ENCODE assay signal across 14 cellular contexts in the genomic region with DNA sequence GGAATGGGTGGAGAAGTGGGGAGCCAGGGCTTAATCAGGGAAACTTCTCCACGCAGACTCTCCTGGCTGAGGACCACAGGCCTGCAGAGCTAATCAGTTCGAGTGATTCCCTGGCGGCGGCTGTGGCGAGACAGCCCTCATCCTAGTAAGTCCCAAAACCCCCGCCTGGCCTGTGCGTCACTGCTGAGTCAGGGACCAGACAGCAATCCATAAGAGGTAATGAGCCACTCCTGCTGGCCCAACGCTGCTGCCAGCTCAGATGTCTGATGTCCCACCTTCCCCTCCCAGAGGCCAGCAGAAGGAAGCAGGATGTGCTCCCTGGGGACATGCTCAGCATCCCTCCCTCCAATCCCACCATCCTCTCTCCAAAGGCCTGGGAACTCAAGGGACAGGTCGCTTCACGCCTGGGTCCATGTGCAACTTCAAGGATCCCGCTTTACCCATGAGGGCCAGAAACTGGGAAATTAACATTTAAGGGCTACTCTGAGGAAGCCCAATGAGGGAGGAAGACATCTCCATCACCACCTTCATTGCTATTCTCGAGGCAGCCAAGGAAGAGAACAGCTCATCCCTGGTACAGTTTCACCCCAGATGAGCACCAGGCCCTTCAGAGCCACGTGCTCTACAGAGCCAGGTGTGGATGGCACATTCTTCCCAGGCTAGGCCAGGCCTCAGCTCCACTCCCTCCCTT. TPM values are rescaled to one million over a fixed set of nuclear protein-coding genes. Genes with fewer than 3 reads are reported as not detected.
A peak's percentile ranks its signal among the peaks of the same experiment; 100 is the strongest.
DNase-seq lines count a peak whose midpoint lies in the region; ATAC-seq, FAIRE-seq and TF ChIP-seq lines count a peak whose summit lies in the region.
"Had no signal": no experiment of that assay in that cellular context is flagged by ENCODE, and none has a peak within 500 bp of the region (broad histone marks: within the 10 kb centered on the region; RNA-seq: fewer than 3 reads in every experiment).

No MANE protein-coding gene starts in this region.

- peaks cover 32% of the 10 kb centered on the region for H4K20me1 ChIP-seq in HepG2 (ENCODE audit: insufficient read depth, low read length)

- WGBS in HepG2 (ENCODE audit: low lambda C conversion rate) = 94% methylated on average over 11 of the region's 13 CpGs
- WGBS in right lobe of liver (ENCODE audit: insufficient coverage, low coverage, low lambda C conversion rate, missing lambda C conversion rate) = 100% methylated on average over 3 of the region's 13 CpGs

- TF ChIP-seq EP300 in HepG2 (IDR thresholded peaks at IDR 0.05; ENCODE audit: low read depth in 2 of 2, low read length in 2 of 2) = no peak
- no peak for TF ChIP-seq EP300 in HepG2 (CRISPR knock-in tag; IDR thresholded peaks at IDR 0.05; ENCODE audit: borderline replicate concordance)

- H3K4me2 ChIP-seq in HepG2 (ENCODE audit: low read depth, low read length) = no peak overlapping the region

- peaks cover 45% of the 10 kb centered on the region for H3K79me2 ChIP-seq in HepG2 (ENCODE audit: insufficient read depth, low read length)

- H3K27me3 ChIP-seq in HepG2 (ENCODE audit: control insufficient read depth in 1 of 2, insufficient read depth in 2 of 2, low read length in 2 of 2) (no peaks in the 10 kb centered on the region), right lobe of liver (no peaks in the 10 kb centered on the region), adipocyte (replicated peaks; ENCODE audit: control insufficient read depth, insufficient read depth, low read length) (no peaks in the 10 kb centered on the region)

- H3K4me3 ChIP-seq in HepG2 (replicated peaks in 1 of 3; ENCODE audit: insufficient read depth in 1 of 3, low read depth in 2 of 3, low read length in 3 of 3) (no peak overlapping the region), right lobe of liver (no peak overlapping the region), adipocyte (ENCODE audit: low read length) (no peak overlapping the region), foreskin fibroblast (ENCODE audit: low read depth in 1 of 2, low read length in 2 of 2) (no peak overlapping the region)

- no peak overlapping the region for H2AFZ ChIP-seq in HepG2 (ENCODE audit: low read length)

- no peak for FAIRE-seq in HepG2 (lab: Jason Lieb, UNC)
- FAIRE-seq: colon, TTC549 had no signal

- H3K4me1 ChIP-seq in HepG2 (ENCODE audit: insufficient read depth, low read length) = peaks cover 71% of the 10 kb centered on the region
- peaks cover 0 to 20% (median 8%) of the 10 kb centered on the region in 4 donors for H3K4me1 ChIP-seq in right lobe of liver
- H3K4me1 ChIP-seq in adipocyte (ENCODE audit: control insufficient read depth, insufficient read depth, low read length) = peaks cover 72% of the 10 kb centered on the region

- TF ChIP-seq RAD21 in HepG2 (CRISPR knock-in tag; IDR thresholded peaks at IDR 0.05) = no peak

- TF ChIP-seq CTCF in HepG2 (CRISPR knock-in tag; IDR thresholded peaks at IDR 0.05) = no peak
- TF ChIP-seq CTCF in right lobe of liver (IDR thresholded peaks at IDR 0.05) = no peak
- TF ChIP-seq CTCF in foreskin fibroblast (IDR thresholded peaks at IDR 0.05; ENCODE audit: low read depth, low read length) = no peak

- H3K27ac ChIP-seq in HepG2 (ENCODE audit: extremely low read length, insufficient read depth, low read length) = no peak overlapping the region
- no peak overlapping the region for H3K27ac ChIP-seq in right lobe of liver

- DNase-seq in HepG2 (ENCODE audit: low spot score) (no peak), right lobe of liver (no peak), adipocyte (ENCODE audit: low read depth) (peak; percentile 89), foreskin fibroblast (peak; percentile 78 to 87)
- DNase-seq in central memory CD4-positive, alpha-beta T cell = no peak
- DNase-seq: activated T-cell treated with anti-CD3 and anti-CD28 coated beads, Interleukin-2, amount 50 U/mL, for 24 hours; AML-193; NCI-H2029; stimulated activated naive CD4-positive, alpha-beta T cell treated with Interleukin-2 at 50 U/mL for 16 hours had no signal

- intact Hi-C loops in HepG2 (cut with micrococcal nuclease; ENCODE audit: unreplicated experiment) = no loop called here
- intact Hi-C loops in right lobe of liver (cut with DNase I) = no loop called here

- H3K36me3 ChIP-seq in HepG2 (replicated peaks in 1 of 2; ENCODE audit: control insufficient read depth in 1 of 2, insufficient read depth in 2 of 2, low read length in 2 of 2) (peaks cover 34 to 68% of the 10 kb centered on the region in 2 experiments), right lobe of liver (peaks cover 3 to 54% (median 23%) of the 10 kb centered on the region in 4 donors), adipocyte (ENCODE audit: control insufficient read depth, insufficient read depth, low read length, severe bottlenecking) (peaks cover 94% of the 10 kb centered on the region)

- TF ChIP-seq POLR2A in HepG2 (IDR thresholded peaks at IDR 0.05; ENCODE audit: insufficient read depth in 1 of 2, low read depth in 2 of 2, low read length in 2 of 2) (no peak), right lobe of liver (IDR thresholded peaks at IDR 0.05) (no peak)

- no peak overlapping the region for H3K9ac ChIP-seq in HepG2 (ENCODE audit: insufficient read depth, low read depth, low read length)
- H3K9ac ChIP-seq in adipocyte (ENCODE audit: low read length) = peak overlapping the region; percentile 6

- no peak for ATAC-seq in HepG2
- ATAC-seq in right lobe of liver = no peak
- ATAC-seq in HG02798 (IDR thresholded peaks at IDR 0.05; ENCODE audit: poor library complexity, unreplicated experiment) = no peak
- no peak for ATAC-seq in GM21737 (IDR thresholded peaks at IDR 0.05; ENCODE audit: unreplicated experiment)
- ATAC-seq in HG03280 (IDR thresholded peaks at IDR 0.05; ENCODE audit: unreplicated experiment) = no peak

- POLR2A ChIA-PET in HepG2 (lab: Yijun Ruan, JAX) = interaction anchor here (1.1 to 4.2 kb wide), 2 partner anchors 8 to 20 kb away, joined by 4 to 57 read pairs; a partner anchor contains a TSS

- CTCF ChIA-PET in HepG2 (lab: Yijun Ruan, JAX; ENCODE audit: low intra/inter-chr PET ratio, low total read pairs) = no interaction called here

- in situ Hi-C loops in HepG2 (cut with HindIII; ENCODE audit: extremely low pct_ligation_motif_present, low pct_unique_long_range_greater_than_20kb) = no loop called here

- BruUV-seq in HepG2 (replicated peaks; lab: Mats Ljungman, UMichigan) = no TSS peak

- no peaks in the 10 kb centered on the region for H3K9me3 ChIP-seq in HepG2 (ENCODE audit: low read length)
- no peaks in the 10 kb centered on the region for H3K9me3 ChIP-seq in right lobe of liver
- no peaks in the 10 kb centered on the region for H3K9me3 ChIP-seq in adipocyte (ENCODE audit: control insufficient read depth, low read length)

RNA-seq across cellular contexts. Expression of a gene that starts 7.9 kb away (rescaled TPM):
- total RNA-seq in HepG2 (2016; rRNA removed; fragmentation: Illumina TruSeq; extraction: Trizol) (218 and 277 TPM in 2 replicates), right lobe of liver (10 to 100 TPM; 16.6 to 95.9 (median 33.6) TPM)
- 24.5 and 29.0 TPM in 2 replicates for total RNA-seq in HepG2 (2016; cell fraction: cytosol; rRNA removed; fragmentation: Illumina TruSeq; extraction: Trizol; ENCODE audit: low read depth)
- 218 and 232 TPM in 2 replicates for total RNA-seq in HepG2 (2016; cell fraction: insoluble cytoplasmic fraction; rRNA removed; fragmentation: Illumina TruSeq; extraction: Trizol)
- 75.9 and 85.9 TPM in 2 replicates for total RNA-seq in HepG2 (2016; cell fraction: membrane; rRNA removed; fragmentation: Illumina TruSeq; extraction: Trizol)
- total RNA-seq in HepG2 (2016; cell fraction: nucleus; rRNA removed; fragmentation: Illumina TruSeq; extraction: Trizol) = 147 and 157 TPM in 2 replicates
- polyA plus RNA-seq in HepG2 (2011; rRNA removed) = 111 and 143 TPM in 2 replicates
- polyA plus RNA-seq in HepG2 (2011; cell fraction: cytosol; rRNA removed) = 98.4 and 118 TPM in 2 replicates
- 94.3 and 115 TPM in 2 replicates for polyA plus RNA-seq in HepG2 (2011; cell fraction: nucleus; rRNA removed)
- polyA plus RNA-seq in HepG2 (2012) = 93.3 and 115 TPM in 2 replicates
- polyA plus RNA-seq in HepG2 (2016; cell fraction: cytosol; fragmentation: Illumina TruSeq; extraction: Trizol; ENCODE audit: low read depth) = 12.6 and 14.2 TPM in 2 replicates
- 183 and 215 TPM in 2 replicates for polyA plus RNA-seq in HepG2 (2016; cell fraction: insoluble cytoplasmic fraction; fragmentation: Illumina TruSeq; extraction: Trizol; ENCODE audit: low read depth)
- polyA plus RNA-seq in HepG2 (2016; cell fraction: membrane; fragmentation: Illumina TruSeq; extraction: Trizol; ENCODE audit: low read depth) = 30.1 and 37.0 TPM in 2 replicates
- 178 and 193 TPM in 2 replicates for polyA plus RNA-seq in HepG2 (2016; cell fraction: nucleus; fragmentation: Illumina TruSeq; extraction: Trizol; ENCODE audit: insufficient read depth, low read depth)
- 364 TPM in 2 replicates for polyA minus RNA-seq in HepG2 (2011; rRNA and poly(A)+ RNA removed; ENCODE audit: low replicate concordance)
- 190 and 249 TPM in 2 replicates for polyA minus RNA-seq in HepG2 (2011; cell fraction: cytosol; rRNA and poly(A)+ RNA removed)
- 60.3 and 96.6 TPM in 2 replicates for polyA minus RNA-seq in HepG2 (2011; cell fraction: nucleus; rRNA and poly(A)+ RNA removed)

RNA-seq across cellular contexts. Expression of a gene that starts 19.6 kb away (rescaled TPM):
- total RNA-seq in HepG2 (2016; rRNA removed; fragmentation: Illumina TruSeq; extraction: Trizol) (0.53 and 0.60 TPM in 2 replicates), right lobe of liver (under 1 TPM in 3 of 6 experiments, not detected in 3; 0.12 to 0.13 (median 0.12) TPM)
- total RNA-seq in HepG2 (2016; cell fraction: cytosol; rRNA removed; fragmentation: Illumina TruSeq; extraction: Trizol; ENCODE audit: low read depth) = 0.18 TPM in 1 of 2 replicates, not detected in the other
- total RNA-seq in HepG2 (2016; cell fraction: insoluble cytoplasmic fraction; rRNA removed; fragmentation: Illumina TruSeq; extraction: Trizol) = 0.41 and 0.92 TPM in 2 replicates
- 0.09 and 0.28 TPM in 2 replicates for total RNA-seq in HepG2 (2016; cell fraction: membrane; rRNA removed; fragmentation: Illumina TruSeq; extraction: Trizol)
- 0.37 and 1.4 TPM in 2 replicates for total RNA-seq in HepG2 (2016; cell fraction: nucleus; rRNA removed; fragmentation: Illumina TruSeq; extraction: Trizol)
- 0.48 and 0.73 TPM in 2 replicates for polyA plus RNA-seq in HepG2 (2011; rRNA removed)
- polyA plus RNA-seq in HepG2 (2011; cell fraction: cytosol; rRNA removed) = 0.15 and 0.35 TPM in 2 replicates
- 0.88 and 1.5 TPM in 2 replicates for polyA plus RNA-seq in HepG2 (2011; cell fraction: nucleus; rRNA removed)
- polyA plus RNA-seq in HepG2 (2012) = 0.57 and 0.59 TPM in 2 replicates
- polyA plus RNA-seq in HepG2 (2016; cell fraction: cytosol; fragmentation: Illumina TruSeq; extraction: Trizol; ENCODE audit: low read depth) = 0.10 TPM in 1 of 2 replicates, not detected in the other
- 0.72 and 1.5 TPM in 2 replicates for polyA plus RNA-seq in HepG2 (2016; cell fraction: insoluble cytoplasmic fraction; fragmentation: Illumina TruSeq; extraction: Trizol; ENCODE audit: low read depth)
- polyA plus RNA-seq in HepG2 (2016; cell fraction: membrane; fragmentation: Illumina TruSeq; extraction: Trizol; ENCODE audit: low read depth) = 0.08 TPM in 1 of 2 replicates, not detected in the other
- polyA plus RNA-seq in HepG2 (2016; cell fraction: nucleus; fragmentation: Illumina TruSeq; extraction: Trizol; ENCODE audit: insufficient read depth, low read depth) = 0.74 and 1.3 TPM in 2 replicates
- polyA minus RNA-seq in HepG2 (2011; rRNA and poly(A)+ RNA removed; ENCODE audit: low replicate concordance) = 0.48 TPM in 1 of 2 replicates, not detected in the other
- not detected in 2 replicates for polyA minus RNA-seq in HepG2 (2011; cell fraction: cytosol; rRNA and poly(A)+ RNA removed)
- polyA minus RNA-seq in HepG2 (2011; cell fraction: nucleus; rRNA and poly(A)+ RNA removed) = 1.3 and 4.0 TPM in 2 replicates

RNA-seq across cellular contexts. Expression of a gene that starts 45.6 kb away (rescaled TPM):
- total RNA-seq in HepG2 (2016; rRNA removed; fragmentation: Illumina TruSeq; extraction: Trizol) = 27.5 and 37.1 TPM in 2 replicates
- total RNA-seq in HepG2 (2016; cell fraction: cytosol; rRNA removed; fragmentation: Illumina TruSeq; extraction: Trizol; ENCODE audit: low read depth) = 2.5 and 3.0 TPM in 2 replicates
- 25.7 and 35.1 TPM in 2 replicates for total RNA-seq in HepG2 (2016; cell fraction: insoluble cytoplasmic fraction; rRNA removed; fragmentation: Illumina TruSeq; extraction: Trizol)
- total RNA-seq in HepG2 (2016; cell fraction: membrane; rRNA removed; fragmentation: Illumina TruSeq; extraction: Trizol) = 6.3 and 7.6 TPM in 2 replicates
- total RNA-seq in HepG2 (2016; cell fraction: nucleus; rRNA removed; fragmentation: Illumina TruSeq; extraction: Trizol) = 18.3 and 20.0 TPM in 2 replicates
- polyA plus RNA-seq in HepG2 (2011; rRNA removed) = 7.4 and 7.7 TPM in 2 replicates
- polyA plus RNA-seq in HepG2 (2011; cell fraction: cytosol; rRNA removed) = 4.0 and 5.2 TPM in 2 replicates
- 5.7 and 5.8 TPM in 2 replicates for polyA plus RNA-seq in HepG2 (2011; cell fraction: nucleus; rRNA removed)
- polyA plus RNA-seq in HepG2 (2012) = 1.4 and 1.9 TPM in 2 replicates
- 0.03 and 0.08 TPM in 2 replicates for polyA plus RNA-seq in HepG2 (2016; cell fraction: cytosol; fragmentation: Illumina TruSeq; extraction: Trizol; ENCODE audit: low read depth)
- polyA plus RNA-seq in HepG2 (2016; cell fraction: insoluble cytoplasmic fraction; fragmentation: Illumina TruSeq; extraction: Trizol; ENCODE audit: low read depth) = 2.2 and 2.6 TPM in 2 replicates
- 0.37 and 0.49 TPM in 2 replicates for polyA plus RNA-seq in HepG2 (2016; cell fraction: membrane; fragmentation: Illumina TruSeq; extraction: Trizol; ENCODE audit: low read depth)
- 5.5 and 6.3 TPM in 2 replicates for polyA plus RNA-seq in HepG2 (2016; cell fraction: nucleus; fragmentation: Illumina TruSeq; extraction: Trizol; ENCODE audit: insufficient read depth, low read depth)
- 26.1 and 45.0 TPM in 2 replicates for polyA minus RNA-seq in HepG2 (2011; rRNA and poly(A)+ RNA removed; ENCODE audit: low replicate concordance)
- 22.9 and 26.0 TPM in 2 replicates for polyA minus RNA-seq in HepG2 (2011; cell fraction: cytosol; rRNA and poly(A)+ RNA removed)
- polyA minus RNA-seq in HepG2 (2011; cell fraction: nucleus; rRNA and poly(A)+ RNA removed) = 10.8 and 17.8 TPM in 2 replicates
- total RNA-seq in right lobe of liver = 1 to 10 TPM; 2.9 to 7.0 (median 5.7) TPM

RNA-seq across cellular contexts. Expression of a gene that starts 55.7 kb away (rescaled TPM):
- total RNA-seq in HepG2 (2016; rRNA removed; fragmentation: Illumina TruSeq; extraction: Trizol) = 161 and 170 TPM in 2 replicates
- 13.1 and 14.4 TPM in 2 replicates for total RNA-seq in HepG2 (2016; cell fraction: cytosol; rRNA removed; fragmentation: Illumina TruSeq; extraction: Trizol; ENCODE audit: low read depth)
- total RNA-seq in HepG2 (2016; cell fraction: insoluble cytoplasmic fraction; rRNA removed; fragmentation: Illumina TruSeq; extraction: Trizol) = 142 and 170 TPM in 2 replicates
- 61.3 and 66.7 TPM in 2 replicates for total RNA-seq in HepG2 (2016; cell fraction: membrane; rRNA removed; fragmentation: Illumina TruSeq; extraction: Trizol)
- total RNA-seq in HepG2 (2016; cell fraction: nucleus; rRNA removed; fragmentation: Illumina TruSeq; extraction: Trizol) = 95.4 and 98.2 TPM in 2 replicates
- 97.2 and 105 TPM in 2 replicates for polyA plus RNA-seq in HepG2 (2011; rRNA removed)
- 67.5 and 85.5 TPM in 2 replicates for polyA plus RNA-seq in HepG2 (2011; cell fraction: cytosol; rRNA removed)
- polyA plus RNA-seq in HepG2 (2011; cell fraction: nucleus; rRNA removed) = 104 and 124 TPM in 2 replicates
- 42.6 and 44.3 TPM in 2 replicates for polyA plus RNA-seq in HepG2 (2012)
- polyA plus RNA-seq in HepG2 (2016; cell fraction: cytosol; fragmentation: Illumina TruSeq; extraction: Trizol; ENCODE audit: low read depth) = 18.7 and 20.0 TPM in 2 replicates
- polyA plus RNA-seq in HepG2 (2016; cell fraction: insoluble cytoplasmic fraction; fragmentation: Illumina TruSeq; extraction: Trizol; ENCODE audit: low read depth) = 172 and 192 TPM in 2 replicates
- polyA plus RNA-seq in HepG2 (2016; cell fraction: membrane; fragmentation: Illumina TruSeq; extraction: Trizol; ENCODE audit: low read depth) = 49.0 TPM in 2 replicates
- 178 and 180 TPM in 2 replicates for polyA plus RNA-seq in HepG2 (2016; cell fraction: nucleus; fragmentation: Illumina TruSeq; extraction: Trizol; ENCODE audit: insufficient read depth, low read depth)
- polyA minus RNA-seq in HepG2 (2011; rRNA and poly(A)+ RNA removed; ENCODE audit: low replicate concordance) = 256 and 859 TPM in 2 replicates
- 126 and 130 TPM in 2 replicates for polyA minus RNA-seq in HepG2 (2011; cell fraction: cytosol; rRNA and poly(A)+ RNA removed)
- polyA minus RNA-seq in HepG2 (2011; cell fraction: nucleus; rRNA and poly(A)+ RNA removed) = 93.4 and 142 TPM in 2 replicates
- 10 to 100 TPM; 30.1 to 42.7 (median 33.0) TPM for total RNA-seq in right lobe of liver

Comparison
In these comparisons a context has a peak if more than half of its experiments do, and no peak if none do; other contexts are left out.
1. DNase-seq: peak in adipocyte (single experiment) and foreskin fibroblast (2 of 2); none in HepG2 (single experiment), right lobe of liver (0 of 3) and central memory CD4-positive, alpha-beta T cell (single experiment).